In genomic region chr21:38476385-38476784, GRCh38 we compare ENCODE assay signal across 15 cellular contexts. TPM values are rescaled to one million over a fixed set of nuclear protein-coding genes. Genes with fewer than 3 reads are reported as not detected.
DNase-seq lines count a peak whose midpoint lies in the region; FAIRE-seq and TF ChIP-seq lines count a peak whose summit lies in the region.
"Had no signal": no experiment of that assay in that cellular context is flagged by ENCODE, and none has a peak within 500 bp of the region (broad histone marks: within the 10 kb centered on the region; RNA-seq: fewer than 3 reads in every experiment).

No MANE protein-coding gene starts in this region.

- H3K4me3 ChIP-seq in mesenchymal stem cell (ENCODE audit: insufficient read depth in 1 of 2, low read depth in 1 of 2, low read length in 2 of 2) = no peak overlapping the region
- H3K4me3 ChIP-seq in thyroid gland (replicated peaks in 1 of 3) = no peak overlapping the region
- no peak overlapping the region for H3K4me3 ChIP-seq in prostate gland
- H3K4me3 ChIP-seq: pancreas had no signal

- H3K79me1 ChIP-seq in mesenchymal stem cell (replicated peaks; ENCODE audit: low read length, poor library complexity, severe bottlenecking) = no peaks in the 10 kb centered on the region

- peak overlapping the region in 1 of 2 experiments; percentile 51 for H2BK12ac ChIP-seq in mesenchymal stem cell (ENCODE audit: low read length in 2 of 2)

- H4K8ac ChIP-seq in mesenchymal stem cell (ENCODE audit: low read length) = no peak overlapping the region

- TF ChIP-seq POLR2A in thyroid gland (IDR thresholded peaks at IDR 0.05) (no peak), prostate gland (IDR thresholded peaks at IDR 0.05) (no peak)

- TF ChIP-seq CTCF in type B pancreatic cell (conservative IDR thresholded peaks at IDR 0.05) (no peak), thyroid gland (IDR thresholded peaks at IDR 0.05) (no peak), prostate gland (IDR thresholded peaks at IDR 0.05) (no peak)

- DNase-seq in NCI-H82 (lab: John Stamatoyannopoulos, UW) (peak; percentile 93), dermis microvascular lymphatic vessel endothelial cell (ENCODE audit: low read depth in 2 of 2) (peak; percentile 95 to 99), mesenchymal stem cell (peak; percentile 19), type B pancreatic cell (ENCODE audit: extremely low spot score, unreplicated experiment) (no peak), thyroid gland (no peak), urothelium cell line (ENCODE audit: low spot score) (no peak), prostate gland (ENCODE audit: low spot score) (no peak)
- no peak for DNase-seq in activated naive CD8-positive, alpha-beta T cell treated with anti-CD3 and anti-CD28 coated beads for 36 hours
- DNase-seq: activated CD4-positive, alpha-beta memory T cell treated with anti-CD3 and anti-CD28 coated beads for 36 hours; activated naive CD4-positive, alpha-beta T cell treated with Interleukin-2 at 50 U/mL for 16 hours; Calu3; foreskin keratinocyte; NCI-H146; pancreas; substantia nigra had no signal

- 23% methylated on average over 12 of the region's 12 CpGs for WGBS in mesenchymal stem cell
- WGBS in thyroid gland, 2 donors = 42 to 48% methylated on average over 12 of the region's 12 CpGs
- 44% methylated on average over 12 of the region's 12 CpGs for WGBS in prostate gland

- H3K4me2 ChIP-seq in mesenchymal stem cell (ENCODE audit: low read length, poor library complexity, severe bottlenecking) = no peak overlapping the region

- no peak overlapping the region for H3K14ac ChIP-seq in mesenchymal stem cell (ENCODE audit: low read length in 2 of 2)

- H2AK5ac ChIP-seq in mesenchymal stem cell (ENCODE audit: low read length, severe bottlenecking) = no peak overlapping the region

- no peak overlapping the region for H3K9ac ChIP-seq in mesenchymal stem cell (ENCODE audit: low read length)

- no peak overlapping the region for H2BK120ac ChIP-seq in mesenchymal stem cell (ENCODE audit: low read depth, low read length)

- H3K36me3 ChIP-seq in mesenchymal stem cell (ENCODE audit: control insufficient read depth in 1 of 2, insufficient read depth in 2 of 2, low read depth in 1 of 2, low read length in 2 of 2) (no peaks in the 10 kb centered on the region), thyroid gland (no peaks in the 10 kb centered on the region), prostate gland (no peaks in the 10 kb centered on the region)
- H3K36me3 ChIP-seq: pancreas had no signal

- no peaks in the 10 kb centered on the region for H3K9me3 Mint-ChIP-seq in type B pancreatic cell
- peaks cover 3% of the 10 kb centered on the region for H3K9me3 Mint-ChIP-seq in activated naive CD8-positive, alpha-beta T cell treated with anti-CD3 and anti-CD28 coated beads for 36 hours
- H3K9me3 Mint-ChIP-seq: activated CD4-positive, alpha-beta memory T cell treated with anti-CD3 and anti-CD28 coated beads for 36 hours had no signal

- no peak overlapping the region for H2BK5ac ChIP-seq in mesenchymal stem cell (ENCODE audit: low read depth, low read length, poor library complexity, severe bottlenecking)

- H3K27me3 ChIP-seq in mesenchymal stem cell (ENCODE audit: control insufficient read depth in 1 of 2, insufficient read depth in 1 of 2, low read length in 2 of 2) (no peaks in the 10 kb centered on the region), thyroid gland (no peaks in the 10 kb centered on the region), prostate gland (replicated peaks; ENCODE audit: insufficient read depth) (no peaks in the 10 kb centered on the region)
- H3K27me3 ChIP-seq: foreskin keratinocyte had no signal

- H3K4ac ChIP-seq in mesenchymal stem cell (ENCODE audit: low read depth in 1 of 2, low read length in 2 of 2) = no peak overlapping the region

- H3K4me1 ChIP-seq in mesenchymal stem cell (ENCODE audit: control insufficient read depth, insufficient read depth, low read depth, low read length) (peaks cover 10% of the 10 kb centered on the region), thyroid gland (no peaks in the 10 kb centered on the region), prostate gland (replicated peaks) (no peaks in the 10 kb centered on the region)
- H3K4me1 ChIP-seq: pancreas had no signal

- no peak overlapping the region for H3K4me3 Mint-ChIP-seq in type B pancreatic cell
- H3K4me3 Mint-ChIP-seq in activated naive CD8-positive, alpha-beta T cell treated with anti-CD3 and anti-CD28 coated beads for 36 hours = no peak overlapping the region
- H3K4me3 Mint-ChIP-seq: activated CD4-positive, alpha-beta memory T cell treated with anti-CD3 and anti-CD28 coated beads for 36 hours had no signal

- peaks cover 21% of the 10 kb centered on the region for H3K4me1 Mint-ChIP-seq in type B pancreatic cell (ENCODE audit: unreplicated experiment)
- peaks cover 2% of the 10 kb centered on the region for H3K4me1 Mint-ChIP-seq in activated naive CD8-positive, alpha-beta T cell treated with anti-CD3 and anti-CD28 coated beads for 36 hours

- H2AFZ ChIP-seq in mesenchymal stem cell (ENCODE audit: low read depth, low read length) = no peak overlapping the region

- H4K91ac ChIP-seq in mesenchymal stem cell (ENCODE audit: low read length) = no peak overlapping the region

- H3K9me3 ChIP-seq in mesenchymal stem cell (ENCODE audit: control insufficient read depth, low read length) (no peaks in the 10 kb centered on the region), thyroid gland (no peaks in the 10 kb centered on the region), prostate gland (no peaks in the 10 kb centered on the region)
- H3K9me3 ChIP-seq: pancreas had no signal

- peak overlapping the region; percentile 24 for H3K27ac Mint-ChIP-seq in type B pancreatic cell
- no peak overlapping the region for H3K27ac Mint-ChIP-seq in activated naive CD8-positive, alpha-beta T cell treated with anti-CD3 and anti-CD28 coated beads for 36 hours
- H3K27ac Mint-ChIP-seq: activated CD4-positive, alpha-beta memory T cell treated with anti-CD3 and anti-CD28 coated beads for 36 hours had no signal

- intact Hi-C loops in thyroid gland (cut with DNase I) = no loop called here
- intact Hi-C loops in prostate gland (cut with DNase I) = no loop called here

- H2BK15ac ChIP-seq in mesenchymal stem cell (ENCODE audit: low read depth, poor library complexity, severe bottlenecking) = no peak overlapping the region

- H3K23ac ChIP-seq in mesenchymal stem cell (ENCODE audit: low read length in 2 of 2) = no peak overlapping the region

- H3K27ac ChIP-seq in mesenchymal stem cell (ENCODE audit: low read length, poor library complexity, severe bottlenecking) = no peak overlapping the region
- peak overlapping the region in 1 of 3 donors; percentile 15 for H3K27ac ChIP-seq in thyroid gland
- no peak overlapping the region for H3K27ac ChIP-seq in prostate gland
- H3K27ac ChIP-seq: pancreas had no signal

- FAIRE-seq in urothelium cell line (lab: Jason Lieb, UNC) = no peak
- FAIRE-seq: pancreas had no signal

- peaks cover 22% of the 10 kb centered on the region for H3K27me3 Mint-ChIP-seq in type B pancreatic cell
- H3K27me3 Mint-ChIP-seq in activated naive CD8-positive, alpha-beta T cell treated with anti-CD3 and anti-CD28 coated beads for 36 hours = peaks cover 83% of the 10 kb centered on the region

- H3K18ac ChIP-seq in mesenchymal stem cell (ENCODE audit: low read depth in 1 of 2, low read length in 2 of 2) = no peak overlapping the region

- peaks cover 3% of the 10 kb centered on the region for H3K36me3 Mint-ChIP-seq in type B pancreatic cell
- no peaks in the 10 kb centered on the region for H3K36me3 Mint-ChIP-seq in activated naive CD8-positive, alpha-beta T cell treated with anti-CD3 and anti-CD28 coated beads for 36 hours
- H3K36me3 Mint-ChIP-seq: activated CD4-positive, alpha-beta memory T cell treated with anti-CD3 and anti-CD28 coated beads for 36 hours had no signal

RNA-seq across cellular contexts. Expression of gene ERG, which starts 21.9 kb away (rescaled TPM):
- total RNA-seq in dermis microvascular lymphatic vessel endothelial cell = 41.0 and 70.4 TPM in 2 replicates
- polyA plus RNA-seq in mesenchymal stem cell (2013, experiment 1 of 2) = 0.48 TPM
- polyA plus RNA-seq in mesenchymal stem cell (2013, experiment 2 of 2) = 0.45 TPM
- total RNA-seq in type B pancreatic cell (ENCODE audit: low replicate concordance) = 6.8 TPM in 1 of 2 replicates, not detected in the other
- total RNA-seq in thyroid gland = 10 to 100 TPM in 3 of 4 donors, 1 to 10 TPM in 1; 9.9 to 25.1 (median 18.2) TPM
- not detected for total RNA-seq in activated naive CD8-positive, alpha-beta T cell treated with anti-CD3 and anti-CD28 coated beads for 36 hours
- total RNA-seq in prostate gland = 10 to 100 TPM in 1 of 2 donors, 1 to 10 TPM in 1; 2.6 to 11.2 TPM
- total RNA-seq: activated CD4-positive, alpha-beta memory T cell treated with anti-CD3 and anti-CD28 coated beads for 36 hours; Calu3 had no signal

Comparison
In these comparisons a context has a peak if more than half of its experiments do, and no peak if none do; other contexts are left out.
1. DNase-seq: peak in NCI-H82 (single experiment), dermis microvascular lymphatic vessel endothelial cell (2 of 2) and mesenchymal stem cell (single experiment); none in type B pancreatic cell (single experiment), thyroid gland (0 of 2), activated naive CD8-positive, alpha-beta T cell treated with anti-CD3 and anti-CD28 coated beads for 36 hours (single experiment), urothelium cell line (single experiment) and prostate gland (single experiment).